In genomic region chrX:103423955-103424640, GRCh38 we compare ENCODE assay signal across 19 cellular contexts. TPM values are rescaled to one million over a fixed set of nuclear protein-coding genes. Genes with fewer than 3 reads are reported as not detected.
DNase-seq lines count a peak whose midpoint lies in the region; ATAC-seq, FAIRE-seq and TF ChIP-seq lines count a peak whose summit lies in the region.
"Had no signal": no experiment of that assay in that cellular context is flagged by ENCODE, and none has a peak within 500 bp of the region (broad histone marks: within the 10 kb centered on the region; RNA-seq: fewer than 3 reads in every experiment).

No MANE protein-coding gene starts in this region.

- H3K9me3 ChIP-seq in endothelial cell of umbilical vein (replicated peaks; ENCODE audit: control insufficient read depth, insufficient read depth, low read length) = no peaks in the 10 kb centered on the region

- no peaks in the 10 kb centered on the region for H3K79me2 ChIP-seq in endothelial cell of umbilical vein (ENCODE audit: control insufficient read depth, insufficient read depth, low read length)

- no peaks in the 10 kb centered on the region for H3K4me1 ChIP-seq in endothelial cell of umbilical vein (ENCODE audit: control insufficient read depth, extremely low read depth, insufficient read depth, low read length)

- DNase-seq in NCI-H82 (lab: John Stamatoyannopoulos, UW) (peak; percentile 25), NCI-H82 treated with DMSO at 0.1 percent for 48 hours (lab: John Stamatoyannopoulos, UW; ENCODE audit: unreplicated experiment) (no peak), endothelial cell of umbilical vein (ENCODE audit: low read depth, low spot score) (no peak), iPS-NIHi7 (ENCODE audit: extremely low spot score) (peak; percentile 36), OCI-M1 (lab: John Stamatoyannopoulos, UW) (no peak), hepatic stellate cell (ENCODE audit: low spot score) (no peak), brain microvascular endothelial cell (no peak)
- DNase-seq: DMS 273 treated with DMSO at 0.1 percent for 48 hours; GF-D8; HFFc6; NCI-H1092; NCI-H345; NCI-H526; NK-92 treated with Interleukin-12 subunit alpha and Interleukin-12 subunit beta, amount 100 ng/mL, for 24 hours; RPMI8226; SIG-M5 had no signal

- POLR2A ChIA-PET in endothelial cell of umbilical vein (lab: Charles Lee) = no interaction called here

- TF ChIP-seq CTCF in endothelial cell of umbilical vein (IDR thresholded peaks at IDR 0.05; ENCODE audit: extremely low read depth in 1 of 2, insufficient read depth in 1 of 2, low read depth in 1 of 2, low read length in 2 of 2) (no peak), brain microvascular endothelial cell (IDR thresholded peaks at IDR 0.05; ENCODE audit: low read depth, low read length, missing control alignments) (no peak)

- no peaks in the 10 kb centered on the region for H3K36me3 ChIP-seq in endothelial cell of umbilical vein (ENCODE audit: control insufficient read depth in 2 of 2, extremely low read depth in 1 of 2, insufficient read depth in 2 of 2, low read length in 2 of 2)
- no peaks in the 10 kb centered on the region for H3K36me3 ChIP-seq in brain microvascular endothelial cell (replicated peaks)

- CTCF ChIA-PET in endothelial cell of umbilical vein (lab: Charles Lee) = no interaction called here

- FAIRE-seq in endothelial cell of umbilical vein (lab: Jason Lieb, UNC) = peak; percentile 43
- FAIRE-seq: A204.1, GM12891 had no signal

- H2AFZ ChIP-seq in endothelial cell of umbilical vein (ENCODE audit: low read depth, low read length) = no peak overlapping the region

- ATAC-seq in GM19463 (IDR thresholded peaks at IDR 0.05; ENCODE audit: unreplicated experiment) = no peak

- H3K4me3 ChIP-seq in endothelial cell of umbilical vein (replicated peaks in 1 of 3; ENCODE audit: insufficient read depth in 1 of 3, low read depth in 1 of 3, low read length in 3 of 3) = no peak overlapping the region
- no peak overlapping the region for H3K4me3 ChIP-seq in brain microvascular endothelial cell (ENCODE audit: low read depth, low read length)

- no TSS peak for BruUV-seq in endothelial cell of umbilical vein (replicated peaks; lab: Mats Ljungman, UMichigan)

- H3K27ac ChIP-seq in endothelial cell of umbilical vein (ENCODE audit: insufficient read depth, low read depth, low read length) = no peak overlapping the region
- no peak overlapping the region for H3K27ac ChIP-seq in brain microvascular endothelial cell

- H4K20me1 ChIP-seq in endothelial cell of umbilical vein (replicated peaks; ENCODE audit: control insufficient read depth, extremely low read depth, insufficient read depth, low read length) = no peaks in the 10 kb centered on the region

- TF ChIP-seq POLR2A in endothelial cell of umbilical vein (IDR thresholded peaks at IDR 0.05; ENCODE audit: low read depth, low read length) = no peak

- dilution Hi-C loops in endothelial cell of umbilical vein (cut with MboI; ENCODE audit: extremely low pct_ligation_motif_present, low sequenced_read_pairs) = no loop called here

- H3K9ac ChIP-seq in endothelial cell of umbilical vein (replicated peaks; ENCODE audit: extremely low read depth, insufficient read depth, low read length) = no peak overlapping the region

- intact Hi-C loops in endothelial cell of umbilical vein (cut with micrococcal nuclease) = no loop called here

- no peak overlapping the region for H3K4me2 ChIP-seq in endothelial cell of umbilical vein (ENCODE audit: insufficient read depth, low read length)

- no peaks in the 10 kb centered on the region for H3K9me1 ChIP-seq in endothelial cell of umbilical vein (replicated peaks; ENCODE audit: control insufficient read depth, extremely low read depth, insufficient read depth, low read length)

- H3K27me3 ChIP-seq in endothelial cell of umbilical vein (ENCODE audit: control insufficient read depth in 2 of 2, insufficient read depth in 2 of 2, low read length in 2 of 2) (no peaks in the 10 kb centered on the region), brain microvascular endothelial cell (replicated peaks) (no peaks in the 10 kb centered on the region)

- in situ Hi-C loops in brain microvascular endothelial cell (cut with HindIII; ENCODE audit: low pct_ligation_motif_present, low sequenced_read_pairs) = no loop called here

TF ChIP-seq in endothelial cell of umbilical vein, 7 proteins besides CTCF, POLR2A, EP300 and RAD21:
- no peak for TF ChIP-seq MYC (IDR thresholded peaks at IDR 0.05; ENCODE audit: low read depth, low read length)
TF ChIP-seq in endothelial cell of umbilical vein: peak in this region for 0.

RNA-seq across cellular contexts. Expression of gene BEX3, which starts 47.8 kb away (rescaled TPM):
- total RNA-seq in endothelial cell of umbilical vein = 227 and 233 TPM in 2 replicates
- polyA plus RNA-seq in endothelial cell of umbilical vein = 235 and 332 TPM in 2 replicates
- polyA plus RNA-seq in endothelial cell of umbilical vein (2011; cell fraction: cytosol; rRNA removed) = 334 and 366 TPM in 2 replicates
- polyA plus RNA-seq in endothelial cell of umbilical vein (2011; cell fraction: nucleus; rRNA removed) = 160 and 210 TPM in 2 replicates
- polyA plus RNA-seq in endothelial cell of umbilical vein (2012) = 392 and 441 TPM in 2 replicates
- polyA minus RNA-seq in endothelial cell of umbilical vein = 115 and 146 TPM in 2 replicates
- 10.8 TPM for polyA minus RNA-seq in endothelial cell of umbilical vein (2011; cell fraction: cytosol; rRNA and poly(A)+ RNA removed)
- polyA minus RNA-seq in endothelial cell of umbilical vein (2011; cell fraction: nucleus; rRNA and poly(A)+ RNA removed) = 24.7 and 35.3 TPM in 2 replicates

Comparison
In these comparisons a context has a peak if more than half of its experiments do, and no peak if none do; other contexts are left out.
1. DNase-seq: peak in NCI-H82 (single experiment) and iPS-NIHi7 (single experiment); none in NCI-H82 treated with DMSO at 0.1 percent for 48 hours (single experiment), endothelial cell of umbilical vein (single experiment), OCI-M1 (single experiment), hepatic stellate cell (single experiment) and brain microvascular endothelial cell (single experiment).